Comparison of ENCODE assay signal across 8 cellular contexts in genomic region chr11:33736148-33736809, GRCh38. TPM values are rescaled to one million over a fixed set of nuclear protein-coding genes. Genes with fewer than 3 reads are reported as not detected.
DNase-seq lines count a peak whose midpoint lies in the region; ATAC-seq and TF ChIP-seq lines count a peak whose summit lies in the region.

A gene with protein sequence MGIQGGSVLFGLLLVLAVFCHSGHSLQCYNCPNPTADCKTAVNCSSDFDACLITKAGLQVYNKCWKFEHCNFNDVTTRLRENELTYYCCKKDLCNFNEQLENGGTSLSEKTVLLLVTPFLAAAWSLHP (minus strand): TSS chr11:33736423. CDS start chr11:33722445, 13,978 bp downstream.

- peak within 1 kb of the TSS; percentile 85 for H3K4me3 ChIP-seq in BJ (ENCODE audit: low read depth, low read length)

- no peaks in the 10 kb centered on the region; the same call in 1 of the 2 replicates for H3K36me3 ChIP-seq in BJ (ENCODE audit: control insufficient read depth, insufficient read depth, low read length)

- DNase-seq in BJ (ENCODE audit: low read depth) (peak; percentile 57), NCI-H526 treated with DMSO at 0.1 percent for 48 hours (lab: John Stamatoyannopoulos, UW) (peak; percentile 91), dedifferentiated amniotic fluid mesenchymal stem cell (ENCODE audit: extremely low spot score) (peak; percentile 89), left lobe of liver (ENCODE audit: low spot score) (peak; percentile 99)
- DNase-seq in activated CD4-positive, alpha-beta T cell treated with anti-CD3 and anti-CD28 coated beads, Interleukin-2, amount 50 U/mL, for 4 hours, result peak; percentile 93
- DNase-seq in stimulated activated CD4-positive, alpha-beta T cell treated with anti-CD3 and anti-CD28 coated beads, Interleukin-2, amount 100 ng/mL, for 24 hours, result peak; percentile 89 to 95

- ATAC-seq in GM19324 (IDR thresholded peaks at IDR 0.05; ENCODE audit: low FRiP score, unreplicated experiment) (peak; percentile 73), HG03460 (IDR thresholded peaks at IDR 0.05; ENCODE audit: unreplicated experiment) (peak; percentile 57), left lobe of liver (peak; percentile 96)

- CTCF ChIA-PET in BJ (lab: Yijun Ruan, JAX), result interaction anchor here (0.7 to 2.0 kb wide), 13 partner anchors 11 to 1413 kb away, joined by 3 to 11 read pairs (median 4); no protein-coding TSS in a partner anchor

- POLR2A ChIA-PET in BJ (lab: Charles Lee), result interaction anchor here (0.5 to 0.6 kb wide), 3 partner anchors 35 to 998 kb away, joined by 4 to 23 read pairs (median 5); no protein-coding TSS in a partner anchor

- H3K27me3 ChIP-seq in BJ (ENCODE audit: control insufficient read depth, insufficient read depth, low read length), result no peaks in the 10 kb centered on the region

- TF ChIP-seq CTCF in BJ (IDR thresholded peaks at IDR 0.05; ENCODE audit: insufficient read depth, low read depth, low read length), result 0 out of 2 replicates have a peak, but pooled peaks have one; percentile 1

RNA-seq across cellular contexts. Expression of the gene that starts here (rescaled TPM):
- 1,025 and 1,348 TPM in 2 replicates for polyA plus RNA-seq in BJ (2011; rRNA removed)
- polyA minus RNA-seq in BJ (2011; rRNA and poly(A)+ RNA removed), result 365 and 446 TPM in 2 replicates
- 149 TPM for total RNA-seq in left lobe of liver

Comparison
In these comparisons a context has a peak if more than half of its experiments do, and no peak if none do; other contexts are left out.
1. Peak in every context shown above with its lines: DNase-seq, ATAC-seq and H3K4me3 ChIP-seq.